8 cellular contexts compared by ENCODE assay signal in the genomic region with DNA sequence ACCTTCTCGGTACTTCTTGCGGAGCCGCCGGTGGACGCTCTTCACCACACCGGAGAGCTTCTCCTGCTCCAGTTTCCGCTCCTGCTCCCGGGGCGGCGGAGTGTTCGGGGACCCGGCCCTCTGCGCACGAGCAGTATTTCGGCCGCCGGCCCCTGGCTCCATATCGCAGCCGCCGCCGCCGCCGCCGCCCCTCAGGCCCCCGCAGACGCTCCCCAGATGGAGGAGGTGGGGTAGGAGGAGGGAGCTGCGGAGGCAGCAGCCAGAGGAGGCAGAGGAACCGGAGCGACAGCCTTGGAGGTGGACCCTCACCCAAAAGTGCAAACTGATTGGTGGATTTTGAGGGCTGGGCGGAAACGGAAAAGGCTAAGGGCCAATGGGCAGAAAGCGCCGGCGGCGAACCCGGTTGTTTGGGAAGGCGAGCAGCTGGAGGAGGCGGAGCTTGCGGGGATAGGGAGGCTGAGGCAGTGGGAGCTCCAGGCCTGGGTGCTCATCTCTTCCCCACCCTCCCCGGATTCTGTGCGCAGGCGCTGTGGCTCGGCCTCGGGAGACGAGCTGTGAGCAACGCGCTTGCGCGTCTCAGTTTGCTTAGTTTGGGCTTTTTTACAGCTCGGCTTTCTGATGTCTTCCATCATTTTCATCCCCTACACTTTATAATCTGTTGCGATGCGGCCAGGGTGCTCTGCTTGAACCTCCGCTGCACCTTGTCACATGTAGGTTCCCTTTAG.
DNase-seq lines count a peak whose midpoint lies in the region; ATAC-seq, FAIRE-seq and TF ChIP-seq lines count a peak whose summit lies in the region.

No MANE protein-coding gene starts in this region.

- H3K4me1 ChIP-seq in adipocyte (ENCODE audit: control insufficient read depth, insufficient read depth, low read length) (peaks cover 19% of the 10 kb centered on the region), cardiac muscle cell (ENCODE audit: low read depth) (peaks cover 22% of the 10 kb centered on the region), pancreas (peaks cover 0 to 19% (median 0%) of the 10 kb centered on the region in 3 donors), tibial artery (peaks cover 0 to 26% (median 13%) of the 10 kb centered on the region in 4 donors)

- H3K36me3 ChIP-seq in adipocyte (ENCODE audit: control insufficient read depth, insufficient read depth, low read length, severe bottlenecking) (no peaks in the 10 kb centered on the region), cardiac muscle cell (no peaks in the 10 kb centered on the region), pancreas (no peaks in the 10 kb centered on the region), tibial artery (no peaks in the 10 kb centered on the region)

- H3K27ac ChIP-seq in cardiac muscle cell, result peak overlapping the region; percentile 86
- peak overlapping the region; percentile 52 to 83 (median 69) for H3K27ac ChIP-seq in pancreas
- peak overlapping the region; percentile 77 to 84 for H3K27ac ChIP-seq in tibial artery

- no peak for TF ChIP-seq CTCF in cardiac muscle cell (IDR thresholded peaks at IDR 0.05; ENCODE audit: low read depth, low read length)
- no peak for TF ChIP-seq CTCF in pancreas (IDR thresholded peaks at IDR 0.05)
- no peak for TF ChIP-seq CTCF in tibial artery (IDR thresholded peaks at IDR 0.05)

- FAIRE-seq in GM12891 (lab: Jason Lieb, UNC) (peak; percentile 100), pancreas (lab: Jason Lieb, UNC) (peak; percentile 98)

- intact Hi-C loops in pancreas (cut with DNase I) (no loop called here), tibial artery (cut with DNase I; ENCODE audit: low total_unique reads) (loop anchor here (5.0 kb wide), 1 partner anchor 183 kb away; no protein-coding TSS in a partner anchor)

- WGBS in pancreas, 2 donors, result 0% methylated on average over 45 to 53 of the region's 53 CpGs

- DNase-seq in GM12891 (ENCODE audit: insufficient read length, low spot score) (peak; percentile 81), NCI-H1417 treated with DMSO at 0.1 percent for 48 hours (lab: John Stamatoyannopoulos, UW) (peak; percentile 99), SW 1271 (lab: John Stamatoyannopoulos, UW) (peak; percentile 97 to 99), adipocyte (ENCODE audit: low read depth) (peak; percentile 100), cardiac muscle cell (ENCODE audit: low read depth in 1 of 2, low spot score in 1 of 2) (peak; percentile 99), pancreas (peak; percentile 98 to 100 (median 100)), tibial artery (peak; percentile 99 to 100)

- H3K27me3 ChIP-seq in adipocyte (replicated peaks; ENCODE audit: control insufficient read depth, insufficient read depth, low read length) (no peaks in the 10 kb centered on the region), cardiac muscle cell (no peaks in the 10 kb centered on the region), pancreas (no peaks in the 10 kb centered on the region), tibial artery (no peaks in the 10 kb centered on the region)

- H3K4me3 ChIP-seq in adipocyte (ENCODE audit: low read length), result peak overlapping the region; percentile 89
- H3K4me3 ChIP-seq in cardiac muscle cell, result peak overlapping the region; percentile 52
- peak overlapping the region; percentile 59 to 89 (median 72) for H3K4me3 ChIP-seq in pancreas
- peak overlapping the region; percentile 91 for H3K4me3 ChIP-seq in tibial artery

- ATAC-seq in HG02798 (IDR thresholded peaks at IDR 0.05; ENCODE audit: poor library complexity, unreplicated experiment) (peak; percentile 99), pancreas (peak; percentile 94 to 99 (median 96))

- TF ChIP-seq POLR2A in GM12891 (IDR thresholded peaks at IDR 0.05; ENCODE audit: low read depth, low read length), result no peak; the same call in 1 of the 2 replicates

- H3K9ac ChIP-seq in adipocyte (ENCODE audit: low read length), result peak overlapping the region; percentile 91

- H3K9me3 ChIP-seq in adipocyte (ENCODE audit: control insufficient read depth, low read length) (no peaks in the 10 kb centered on the region), cardiac muscle cell (ENCODE audit: low read depth) (no peaks in the 10 kb centered on the region), pancreas (no peaks in the 10 kb centered on the region), tibial artery (no peaks in the 10 kb centered on the region)

TF ChIP-seq in GM12891, 5 proteins besides CTCF, POLR2A, EP300 and RAD21:
- TF ChIP-seq TAF1 (IDR thresholded peaks at IDR 0.05; ENCODE audit: low read depth, low read length) (peak; percentile 54; the same call in 1 of the 2 replicates), SPI1 (IDR thresholded peaks at IDR 0.05; ENCODE audit: low read depth, low read length) (no peak), POU2F2 (IDR thresholded peaks at IDR 0.05; ENCODE audit: low read depth, low read length) (peak; percentile 13; the same call in 1 of the 2 replicates), POLR2AphosphoS5 (IDR thresholded peaks at IDR 0.05; ENCODE audit: low read depth, low read length) (0 out of 2 replicates have a peak, but pooled peaks have one; percentile 21)

Comparison
In these comparisons a context has a peak if more than half of its experiments do, and no peak if none do; other contexts are left out.
1. Peak in every context shown above with its lines: DNase-seq, ATAC-seq, H3K4me3 ChIP-seq and H3K27ac ChIP-seq.